9 cellular contexts compared by ENCODE assay signal in the genomic region with DNA sequence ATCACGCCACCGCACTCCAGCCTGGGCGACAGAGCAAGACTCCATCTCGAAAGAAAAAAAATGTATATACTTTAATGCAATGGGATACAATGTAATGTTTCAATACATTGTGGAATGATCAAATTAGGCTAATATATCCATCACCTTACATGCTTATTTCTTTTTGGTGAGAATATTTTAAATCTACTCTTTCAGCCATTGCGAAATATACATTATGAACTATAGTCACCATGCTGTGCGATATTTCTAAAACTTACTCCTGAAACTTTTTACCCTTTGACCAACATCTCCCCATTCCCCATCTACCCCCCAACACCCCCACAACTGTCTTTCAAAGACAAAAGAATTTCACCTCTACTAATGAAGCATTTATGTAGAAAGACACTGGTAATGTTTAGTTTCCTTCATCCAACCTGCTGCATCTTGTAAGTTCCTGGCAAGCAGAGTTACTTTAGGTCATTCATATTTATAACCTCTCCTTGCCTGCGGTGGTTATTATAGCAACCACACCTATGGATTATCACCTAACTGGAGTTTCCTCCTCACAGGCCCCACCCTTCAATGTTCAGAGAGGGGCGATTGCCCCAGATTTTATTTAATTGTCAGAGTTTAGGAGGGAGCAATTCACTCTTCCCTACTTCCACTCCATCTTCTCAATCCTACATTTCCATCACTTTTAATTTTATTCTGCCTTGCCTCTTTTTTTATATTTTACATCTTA. TPM values are rescaled to one million over a fixed set of nuclear protein-coding genes. Genes with fewer than 3 reads are reported as not detected.
DNase-seq lines count a peak whose midpoint lies in the region; ATAC-seq and TF ChIP-seq lines count a peak whose summit lies in the region.
"Had no signal": no experiment of that assay in that cellular context is flagged by ENCODE, and none has a peak within 500 bp of the region (broad histone marks: within the 10 kb centered on the region; RNA-seq: fewer than 3 reads in every experiment).

No MANE protein-coding gene starts in this region.

- 76 to 77% (median 76%) methylated on average over 8 of the region's 8 CpGs for WGBS in stomach, 5 donors

- H3K27ac ChIP-seq in stomach, result peak overlapping the region in 4 of 5 donors; percentile 94 to 98 (median 96)

- H3K9me3 ChIP-seq in stomach, result no peaks in the 10 kb centered on the region

- ATAC-seq in HG03097 (IDR thresholded peaks at IDR 0.05; ENCODE audit: low FRiP score, unreplicated experiment), result no peak

- TF ChIP-seq EP300 in stomach (IDR thresholded peaks at IDR 0.05), result no peak

- H3K4me1 ChIP-seq in stomach, result peaks cover 7 to 32% (median 18%) of the 10 kb centered on the region in 4 donors

- DNase-seq in SKM-1 treated with dmso at 0.1 percent for 144 hours (lab: John Stamatoyannopoulos, UW; ENCODE audit: unreplicated experiment), result peak; percentile 45
- DNase-seq in SKM-1 (lab: John Stamatoyannopoulos, UW; ENCODE audit: unreplicated experiment), result no peak
- DNase-seq in stomach, result no peak
- no peak for DNase-seq in D341Med (ENCODE audit: low spot score)
- no peak for DNase-seq in COR-L47 (lab: John Stamatoyannopoulos, UW)

- TF ChIP-seq CTCF in WI38 (IDR thresholded peaks at IDR 0.05; ENCODE audit: low read depth, low read length) (no peak), stomach (IDR thresholded peaks at IDR 0.05) (no peak)

- TF ChIP-seq POLR2A in stomach (IDR thresholded peaks at IDR 0.05), result no peak

- intact Hi-C loops in stomach (cut with DNase I; ENCODE audit: low total_unique reads), result no loop called here

- H3K27me3 ChIP-seq in stomach, result no peaks in the 10 kb centered on the region

- H3K4me3 ChIP-seq in WI38 (ENCODE audit: low read depth, low read length) (peak overlapping the region; percentile 85), iPS-11a (ENCODE audit: low read depth, low read length) (peak overlapping the region; percentile 77), stomach (peak overlapping the region; percentile 68 to 96 (median 83))

- H3K36me3 ChIP-seq in stomach, result no peaks in the 10 kb centered on the region

RNA-seq across cellular contexts. Expression of gene ME2, which starts 1.2 kb away (rescaled TPM):
- 100 to 1,000 TPM in 1 of 5 donors, 10 to 100 TPM in 4; 32.7 to 100 (median 84.9) TPM for total RNA-seq in stomach
- polyA plus RNA-seq in stomach, result 10 to 100 TPM; 16.6 to 40.6 (median 29.8) TPM

RNA-seq across cellular contexts. Expression of gene MRO, which starts 57.9 kb away (rescaled TPM):
- total RNA-seq in stomach, result 1 to 10 TPM in 2 of 5 donors, under 1 TPM in 1, not detected in 2; 0.45 to 2.0 (median 1.3) TPM
- polyA plus RNA-seq in stomach, result 1 to 10 TPM in 1 of 3 donors, under 1 TPM in 1, not detected in 1; 0.13 to 1.8 TPM
- total RNA-seq: dermis microvascular lymphatic vessel endothelial cell had no signal
